ENCODE assay signal across 8 cellular contexts in genomic region chr5:61334224-61335196, GRCh38. TPM values are rescaled to one million over a fixed set of nuclear protein-coding genes. Genes with fewer than 3 reads are reported as not detected.
DNase-seq lines count a peak whose midpoint lies in the region; ATAC-seq, FAIRE-seq and TF ChIP-seq lines count a peak whose summit lies in the region.

No MANE protein-coding gene starts in this region.

- no TSS peak for BruUV-seq in OCI-LY7 (replicated peaks; lab: Mats Ljungman, UMichigan)

- H3K4me2 ChIP-seq in mesendoderm (ENCODE audit: low read length) = peak overlapping the region; percentile 82
- no peak overlapping the region for H3K4me2 ChIP-seq in OCI-LY7 (ENCODE audit: low read length)

- no peaks in the 10 kb centered on the region for H4K20me1 ChIP-seq in OCI-LY7 (ENCODE audit: insufficient read depth, low read length)

- H3K4ac ChIP-seq in mesendoderm (ENCODE audit: low read depth, low read length) = no peak overlapping the region

- H3K18ac ChIP-seq in mesendoderm (ENCODE audit: low read length) = no peak overlapping the region

- TF ChIP-seq CTCF in cardiac fibroblast (IDR thresholded peaks at IDR 0.05; ENCODE audit: low read depth, low read length) = no peak
- TF ChIP-seq CTCF in OCI-LY7 (conservative IDR thresholded peaks at IDR 0.05; ENCODE audit: low read length) = no peak

- DNase-seq in AG08396 (ENCODE audit: low spot score) (peak; percentile 24), HuH-7.5 (ENCODE audit: low spot score) (peak; percentile 18), cardiac fibroblast (ENCODE audit: low read depth in 2 of 2) (peak; percentile 48 to 77), mesendoderm (peak; percentile 73), urothelium cell line (ENCODE audit: low spot score) (peak; percentile 19), HUDEP-2 (lab: John Stamatoyannopoulos, UW; ENCODE audit: unreplicated experiment in 76 of 76) (no peak), OCI-LY7 (ENCODE audit: low spot score) (no peak)

- peak overlapping the region; percentile 90 to 93 for H3K4me3 ChIP-seq in cardiac fibroblast (replicated peaks in 1 of 2; ENCODE audit: low read depth in 2 of 2, low read length in 2 of 2)
- H3K4me3 ChIP-seq in mesendoderm (ENCODE audit: low read length) = peak overlapping the region; percentile 83
- H3K4me3 ChIP-seq in OCI-LY7 (ENCODE audit: low read depth, low read length, poor library complexity, severe bottlenecking) = no peak overlapping the region

- H4K8ac ChIP-seq in mesendoderm (ENCODE audit: low read depth, low read length) = no peak overlapping the region

- CTCF ChIA-PET in OCI-LY7 (lab: Charles Lee; ENCODE audit: unreplicated experiment) = no interaction called here

- H3K27ac ChIP-seq in mesendoderm (ENCODE audit: low read depth, low read length) = no peak overlapping the region
- no peak overlapping the region for H3K27ac ChIP-seq in OCI-LY7 (ENCODE audit: low read depth, low read length, poor library complexity, severe bottlenecking)

- no peaks in the 10 kb centered on the region for H3K9me2 ChIP-seq in OCI-LY7 (ENCODE audit: insufficient read depth, low read length)

- peak overlapping the region; percentile 81 for H3K9ac ChIP-seq in mesendoderm (ENCODE audit: low read length)

- H3K9me3 ChIP-seq in OCI-LY7 (ENCODE audit: low read length) = no peaks in the 10 kb centered on the region

- peaks cover 2% of the 10 kb centered on the region for H3K27me3 ChIP-seq in mesendoderm (ENCODE audit: insufficient read depth, low read length, poor library complexity)

- H3K79me2 ChIP-seq in mesendoderm (ENCODE audit: control insufficient read depth, insufficient read depth, low read length) (peaks cover 47% of the 10 kb centered on the region), OCI-LY7 (ENCODE audit: insufficient read depth, low read depth, low read length) (no peaks in the 10 kb centered on the region)

- no peak overlapping the region for H2BK120ac ChIP-seq in mesendoderm (ENCODE audit: low read depth, low read length)

- intact Hi-C loops in OCI-LY7 (cut with micrococcal nuclease; ENCODE audit: unreplicated experiment) = no loop called here

- H2BK15ac ChIP-seq in mesendoderm (replicated peaks; ENCODE audit: low read depth) = no peak overlapping the region

- POLR2A ChIA-PET in OCI-LY7 (lab: Charles Lee) = no interaction called here

- no peak for ATAC-seq in HG03520 (IDR thresholded peaks at IDR 0.05; ENCODE audit: unreplicated experiment)

- no peak overlapping the region for H2BK5ac ChIP-seq in mesendoderm (ENCODE audit: low read length)

- H4K5ac ChIP-seq in mesendoderm (ENCODE audit: low read length) = no peak overlapping the region

- no peak overlapping the region for H2AK5ac ChIP-seq in mesendoderm (ENCODE audit: low read length)

- H3K36me3 ChIP-seq in mesendoderm (ENCODE audit: control insufficient read depth, insufficient read depth, low read length) (no peaks in the 10 kb centered on the region), OCI-LY7 (ENCODE audit: insufficient read depth, low read length) (no peaks in the 10 kb centered on the region)

- no peak overlapping the region for H2AFZ ChIP-seq in OCI-LY7 (ENCODE audit: low read length)

- H3K4me1 ChIP-seq in mesendoderm (ENCODE audit: control insufficient read depth, low read depth, low read length) = peaks cover 11% of the 10 kb centered on the region
- no peaks in the 10 kb centered on the region for H3K4me1 ChIP-seq in OCI-LY7 (ENCODE audit: insufficient read depth, low read length, poor library complexity, severe bottlenecking)

- peak overlapping the region; percentile 72 for H3K56ac ChIP-seq in mesendoderm (ENCODE audit: low read length)

- no peak for FAIRE-seq in urothelium cell line (lab: Jason Lieb, UNC)

- H3K79me1 ChIP-seq in mesendoderm (ENCODE audit: low read length) = peaks cover 7% of the 10 kb centered on the region

- no peak overlapping the region for H3K23ac ChIP-seq in mesendoderm (ENCODE audit: low read length)

- WGBS in mesendoderm (ENCODE audit: extremely low coverage, insufficient coverage, low lambda C conversion rate) = no CpG with 5 or more reads among the region's 12 CpGs

RNA-seq across cellular contexts. Expression of gene ZSWIM6, which starts 2.5 kb away (rescaled TPM):
- polyA plus RNA-seq in mesendoderm (2013, experiment 1 of 2) = 8.2 TPM
- 8.1 TPM for polyA plus RNA-seq in mesendoderm (2013, experiment 2 of 2)
- total RNA-seq in OCI-LY7 (2014; rRNA removed; shearing (Covaris generic)) = 0.06 TPM in 1 of 2 replicates, not detected in the other
- 0.17 and 0.18 TPM in 2 replicates for total RNA-seq in OCI-LY7 (2022)

Comparison
In these comparisons a context has a peak if more than half of its experiments do, and no peak if none do; other contexts are left out.
1. DNase-seq: peak in AG08396 (single experiment), HuH-7.5 (single experiment), cardiac fibroblast (2 of 2), mesendoderm (single experiment) and urothelium cell line (single experiment); none in HUDEP-2 (0 of 76) and OCI-LY7 (single experiment).